In genomic region chr3:157134620-157135191, GRCh38 we compare ENCODE assay signal across 8 cellular contexts. TPM values are rescaled to one million over a fixed set of nuclear protein-coding genes. Genes with fewer than 3 reads are reported as not detected.
DNase-seq lines count a peak whose midpoint lies in the region; ATAC-seq, FAIRE-seq and TF ChIP-seq lines count a peak whose summit lies in the region.

No MANE protein-coding gene starts in this region.

- H3K4me1 Mint-ChIP-seq in endothelial cell (ENCODE audit: unreplicated experiment): peaks cover 27% of the 10 kb centered on the region

- DNase-seq in RWPE2 (ENCODE audit: low spot score) (no peak), NCI-H2196 (lab: John Stamatoyannopoulos, UW; ENCODE audit: unreplicated experiment) (no peak), endothelial cell (ENCODE audit: low spot score) (no peak), NCI-H1930 (lab: John Stamatoyannopoulos, UW) (no peak), urothelium cell line (ENCODE audit: low spot score) (no peak)

- TF ChIP-seq CTCF in RWPE2 (IDR thresholded peaks at IDR 0.05; ENCODE audit: poor library complexity, severe bottlenecking): no peak
- TF ChIP-seq CTCF in liver (IDR thresholded peaks at IDR 0.05; ENCODE audit: low read depth, low read length, missing input control): no peak
- TF ChIP-seq CTCF in endothelial cell (IDR thresholded peaks at IDR 0.05; ENCODE audit: unreplicated experiment): no peak

- H3K4me1 ChIP-seq in RWPE2 (ENCODE audit: insufficient read depth, poor library complexity, severe bottlenecking) (peaks cover 55% of the 10 kb centered on the region), liver (ENCODE audit: control insufficient read depth in 4 of 4, insufficient read depth in 4 of 4, low read length in 3 of 4) (peaks cover 24 to 56% (median 43%) of the 10 kb centered on the region in 4 donors)

- H3K27ac Mint-ChIP-seq in endothelial cell (ENCODE audit: unreplicated experiment): no peak overlapping the region

- H3K27ac ChIP-seq in RWPE2 (ENCODE audit: poor library complexity, severe bottlenecking) (peak overlapping the region; percentile 97), liver (ENCODE audit: low read depth in 1 of 2, low read length in 2 of 2) (peak overlapping the region; percentile 94 to 95)

- H3K4me3 Mint-ChIP-seq in endothelial cell (ENCODE audit: unreplicated experiment): no peak overlapping the region

- no peaks in the 10 kb centered on the region for H3K36me3 Mint-ChIP-seq in endothelial cell (ENCODE audit: low read depth, unreplicated experiment)

- no peaks in the 10 kb centered on the region for H3K27me3 ChIP-seq in RWPE2 (ENCODE audit: insufficient read depth, poor library complexity, severe bottlenecking)
- no peaks in the 10 kb centered on the region for H3K27me3 ChIP-seq in liver (ENCODE audit: control insufficient read depth in 4 of 4, insufficient read depth in 4 of 4, low read length in 3 of 4)

- H3K9ac ChIP-seq in liver (ENCODE audit: low read depth in 1 of 2, low read length in 2 of 2): peak overlapping the region in 1 of 2 donors; percentile 97

- H3K4me3 ChIP-seq in RWPE2 (ENCODE audit: severe bottlenecking) (no peak overlapping the region), liver (ENCODE audit: low read depth in 1 of 3, low read length in 3 of 3) (no peak overlapping the region)

- no peak for FAIRE-seq in urothelium cell line (lab: Jason Lieb, UNC)

- H3K9me3 ChIP-seq in RWPE2 (ENCODE audit: severe bottlenecking) (no peaks in the 10 kb centered on the region), liver (ENCODE audit: control insufficient read depth in 4 of 4, low read length in 3 of 4) (no peaks in the 10 kb centered on the region)

- H3K27me3 Mint-ChIP-seq in endothelial cell (ENCODE audit: unreplicated experiment): peaks cover 5% of the 10 kb centered on the region

- ATAC-seq in GM18498 (IDR thresholded peaks at IDR 0.05; ENCODE audit: unreplicated experiment) (peak; percentile 65), HG02571 (IDR thresholded peaks at IDR 0.05; ENCODE audit: unreplicated experiment) (peak; percentile 59), RWPE2 (ENCODE audit: low read depth) (no peak)

- TF ChIP-seq RAD21 in liver (IDR thresholded peaks at IDR 0.05): peak; percentile 69 to 71

- 22% methylated on average over 1 of the region's 1 CpG for WGBS in liver

- no peaks in the 10 kb centered on the region for H3K9me3 Mint-ChIP-seq in endothelial cell (ENCODE audit: unreplicated experiment)

- no peaks in the 10 kb centered on the region for H3K36me3 ChIP-seq in RWPE2 (ENCODE audit: low read depth)
- peaks cover 0 to 2% (median 0%) of the 10 kb centered on the region in 4 donors for H3K36me3 ChIP-seq in liver (ENCODE audit: control insufficient read depth in 4 of 4, insufficient read depth in 3 of 4, low read depth in 1 of 4, low read length in 3 of 4)

TF ChIP-seq in liver, 16 proteins besides CTCF, POLR2A, EP300 and RAD21:
- TF ChIP-seq YY1 (IDR thresholded peaks at IDR 0.05) (peak; percentile 92), SP1 (IDR thresholded peaks at IDR 0.05) (peak; percentile 100), FOXA1 (IDR thresholded peaks at IDR 0.05) (peak; percentile 94), REST (IDR thresholded peaks at IDR 0.05) (peak; percentile 89), NR2F2 (IDR thresholded peaks at IDR 0.05) (peak; percentile 77), HNF4G (IDR thresholded peaks at IDR 0.05) (peak; percentile 96), GABPA (IDR thresholded peaks at IDR 0.05 in 1 of 2, conservative IDR thresholded peaks at IDR 0.05 in 1 of 2) (peak in 1 of 2 donors; percentile 59), TAF1 (conservative IDR thresholded peaks at IDR 0.05) (peak; percentile 73), MAX (IDR thresholded peaks at IDR 0.05) (peak; percentile 97), FOXA2 (IDR thresholded peaks at IDR 0.05) (peak; percentile 93), ZBTB33 (IDR thresholded peaks at IDR 0.05) (peak; percentile 96), JUND (IDR thresholded peaks at IDR 0.05) (peak; percentile 85 to 90), RXRA (IDR thresholded peaks at IDR 0.05) (peak; percentile 97 to 99), EGR1 (IDR thresholded peaks at IDR 0.05; ENCODE audit: low read depth in 2 of 2) (peak in 1 of 2 donors; percentile 72), ATF3 (IDR thresholded peaks at IDR 0.05) (peak; percentile 87), HNF4A (conservative IDR thresholded peaks at IDR 0.05) (peak; percentile 98 to 99)

RNA-seq across cellular contexts. Expression of gene CCNL1, which starts 25.2 kb away (rescaled TPM):
- total RNA-seq in liver (100 to 1,000 TPM in 1 of 2 donors, 10 to 100 TPM in 1; 83.7 to 163 TPM), endothelial cell (ENCODE audit: unreplicated experiment) (132 TPM)
- polyA plus RNA-seq in liver: 100 to 1,000 TPM in 1 of 2 donors, 10 to 100 TPM in 1; 22.7 to 106 TPM
